1 cellular context compared by ENCODE assay signal in the genomic region with DNA sequence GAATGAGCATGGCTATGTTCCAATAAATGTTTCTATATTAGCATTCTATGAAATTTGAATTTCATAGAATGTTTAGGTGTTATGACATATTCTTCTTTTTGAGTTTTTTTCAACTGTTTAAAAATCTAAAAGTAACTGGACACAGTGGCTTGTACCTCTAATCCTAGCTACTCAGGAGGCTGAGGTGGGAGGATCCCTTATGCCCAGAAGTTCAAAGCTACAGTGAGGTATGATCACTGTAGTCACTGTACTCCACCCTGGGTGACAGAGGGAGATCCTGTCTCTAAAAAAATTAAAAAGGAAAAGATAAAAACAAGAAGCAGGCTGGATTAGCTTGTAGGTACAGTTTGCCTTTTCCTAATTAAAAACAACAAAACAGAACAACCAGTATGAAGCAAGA.
TF ChIP-seq lines count a peak whose summit lies in the region.

No MANE protein-coding gene starts in this region.

TF ChIP-seq in HCT116, 20 proteins besides CTCF, POLR2A, EP300 and RAD21:
- TF ChIP-seq, protein P1, sequence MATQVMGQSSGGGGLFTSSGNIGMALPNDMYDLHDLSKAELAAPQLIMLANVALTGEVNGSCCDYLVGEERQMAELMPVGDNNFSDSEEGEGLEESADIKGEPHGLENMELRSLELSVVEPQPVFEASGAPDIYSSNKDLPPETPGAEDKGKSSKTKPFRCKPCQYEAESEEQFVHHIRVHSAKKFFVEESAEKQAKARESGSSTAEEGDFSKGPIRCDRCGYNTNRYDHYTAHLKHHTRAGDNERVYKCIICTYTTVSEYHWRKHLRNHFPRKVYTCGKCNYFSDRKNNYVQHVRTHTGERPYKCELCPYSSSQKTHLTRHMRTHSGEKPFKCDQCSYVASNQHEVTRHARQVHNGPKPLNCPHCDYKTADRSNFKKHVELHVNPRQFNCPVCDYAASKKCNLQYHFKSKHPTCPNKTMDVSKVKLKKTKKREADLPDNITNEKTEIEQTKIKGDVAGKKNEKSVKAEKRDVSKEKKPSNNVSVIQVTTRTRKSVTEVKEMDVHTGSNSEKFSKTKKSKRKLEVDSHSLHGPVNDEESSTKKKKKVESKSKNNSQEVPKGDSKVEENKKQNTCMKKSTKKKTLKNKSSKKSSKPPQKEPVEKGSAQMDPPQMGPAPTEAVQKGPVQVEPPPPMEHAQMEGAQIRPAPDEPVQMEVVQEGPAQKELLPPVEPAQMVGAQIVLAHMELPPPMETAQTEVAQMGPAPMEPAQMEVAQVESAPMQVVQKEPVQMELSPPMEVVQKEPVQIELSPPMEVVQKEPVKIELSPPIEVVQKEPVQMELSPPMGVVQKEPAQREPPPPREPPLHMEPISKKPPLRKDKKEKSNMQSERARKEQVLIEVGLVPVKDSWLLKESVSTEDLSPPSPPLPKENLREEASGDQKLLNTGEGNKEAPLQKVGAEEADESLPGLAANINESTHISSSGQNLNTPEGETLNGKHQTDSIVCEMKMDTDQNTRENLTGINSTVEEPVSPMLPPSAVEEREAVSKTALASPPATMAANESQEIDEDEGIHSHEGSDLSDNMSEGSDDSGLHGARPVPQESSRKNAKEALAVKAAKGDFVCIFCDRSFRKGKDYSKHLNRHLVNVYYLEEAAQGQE (IDR thresholded peaks at IDR 0.05; ENCODE audit: low read depth), result no peak
- TF ChIP-seq, protein P2, sequence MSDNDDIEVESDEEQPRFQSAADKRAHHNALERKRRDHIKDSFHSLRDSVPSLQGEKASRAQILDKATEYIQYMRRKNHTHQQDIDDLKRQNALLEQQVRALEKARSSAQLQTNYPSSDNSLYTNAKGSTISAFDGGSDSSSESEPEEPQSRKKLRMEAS (IDR thresholded peaks at IDR 0.05), result no peak
- TF ChIP-seq JUND (IDR thresholded peaks at IDR 0.05) (no peak), YY1 (IDR thresholded peaks at IDR 0.05; ENCODE audit: extremely low read depth, insufficient replicate concordance, low read depth, low read length) (no peak), SP1 (IDR thresholded peaks at IDR 0.05; ENCODE audit: low read depth) (no peak), EZH2 (IDR thresholded peaks at IDR 0.05) (no peak), POLR2AphosphoS5 (IDR thresholded peaks at IDR 0.05; ENCODE audit: low read depth, low read length) (no peak), CBX3 (IDR thresholded peaks at IDR 0.05; ENCODE audit: low read depth) (no peak), TCF7L2 (IDR thresholded peaks at IDR 0.05; ENCODE audit: borderline replicate concordance, extremely low read depth, insufficient read depth, insufficient read length) (no peak)
- TF ChIP-seq, protein P3, sequence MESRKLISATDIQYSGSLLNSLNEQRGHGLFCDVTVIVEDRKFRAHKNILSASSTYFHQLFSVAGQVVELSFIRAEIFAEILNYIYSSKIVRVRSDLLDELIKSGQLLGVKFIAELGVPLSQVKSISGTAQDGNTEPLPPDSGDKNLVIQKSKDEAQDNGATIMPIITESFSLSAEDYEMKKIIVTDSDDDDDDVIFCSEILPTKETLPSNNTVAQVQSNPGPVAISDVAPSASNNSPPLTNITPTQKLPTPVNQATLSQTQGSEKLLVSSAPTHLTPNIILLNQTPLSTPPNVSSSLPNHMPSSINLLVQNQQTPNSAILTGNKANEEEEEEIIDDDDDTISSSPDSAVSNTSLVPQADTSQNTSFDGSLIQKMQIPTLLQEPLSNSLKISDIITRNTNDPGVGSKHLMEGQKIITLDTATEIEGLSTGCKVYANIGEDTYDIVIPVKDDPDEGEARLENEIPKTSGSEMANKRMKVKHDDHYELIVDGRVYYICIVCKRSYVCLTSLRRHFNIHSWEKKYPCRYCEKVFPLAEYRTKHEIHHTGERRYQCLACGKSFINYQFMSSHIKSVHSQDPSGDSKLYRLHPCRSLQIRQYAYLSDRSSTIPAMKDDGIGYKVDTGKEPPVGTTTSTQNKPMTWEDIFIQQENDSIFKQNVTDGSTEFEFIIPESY (IDR thresholded peaks at IDR 0.05; ENCODE audit: extremely low read depth, insufficient replicate concordance, low read length), result no peak
